12 cellular contexts compared by ENCODE assay signal in the genomic region with DNA sequence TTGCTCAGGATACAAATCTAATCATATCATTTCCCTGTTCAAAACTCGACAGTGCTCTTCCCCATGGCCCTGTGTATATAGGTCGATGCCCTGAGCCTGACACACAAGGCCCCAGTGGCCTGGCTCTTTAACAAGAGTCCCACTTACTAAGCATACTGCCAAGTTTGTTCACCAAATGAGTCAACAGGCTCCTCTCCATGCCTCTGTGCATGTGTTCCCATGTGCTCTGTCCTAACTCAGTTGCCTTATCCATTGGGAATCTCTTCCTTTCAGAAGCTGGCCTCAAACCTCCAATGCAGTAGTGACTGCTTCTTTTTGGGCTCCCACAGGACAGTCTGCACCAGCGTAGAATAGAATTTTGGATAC. TPM values are rescaled to one million over a fixed set of nuclear protein-coding genes. Genes with fewer than 3 reads are reported as not detected.
DNase-seq lines count a peak whose midpoint lies in the region; ATAC-seq, FAIRE-seq and TF ChIP-seq lines count a peak whose summit lies in the region.
"Had no signal": no experiment of that assay in that cellular context is flagged by ENCODE, and none has a peak within 500 bp of the region (broad histone marks: within the 10 kb centered on the region; RNA-seq: fewer than 3 reads in every experiment).

No MANE protein-coding gene starts in this region.

- POLR2A ChIA-PET in CD4-positive, alpha-beta T cell (lab: Charles Lee) = interaction anchor here (2.0 kb wide), 1 partner anchor 15 kb away, joined by 8 read pairs; no protein-coding TSS in a partner anchor
- POLR2A ChIA-PET in activated CD4-positive, alpha-beta memory T cell treated with anti-CD3 and anti-CD28 coated beads, Interleukin-2, amount 10 ng/mL, durations not matched to agents 7 days and 5 days (lab: Charles Lee) = interaction anchor here (0.7 to 3.7 kb wide), 4 partner anchors 10 to 103 kb away, joined by 3 to 16 read pairs (median 8); a partner anchor contains a TSS
- POLR2A ChIA-PET in HepG2 (lab: Yijun Ruan, JAX) = no interaction called here

- no peak overlapping the region for H2AFZ ChIP-seq in HepG2 (ENCODE audit: low read length)
- H2AFZ ChIP-seq: neural progenitor cell had no signal

- no peak for TF ChIP-seq EP300 in HepG2 (IDR thresholded peaks at IDR 0.05; ENCODE audit: low read depth in 2 of 2, low read length in 2 of 2)
- TF ChIP-seq EP300 in HepG2 (CRISPR knock-in tag; IDR thresholded peaks at IDR 0.05; ENCODE audit: borderline replicate concordance) = no peak

- H3K4me1 Mint-ChIP-seq in CD4-positive, alpha-beta T cell (ENCODE audit: low read depth) = peaks cover 17% of the 10 kb centered on the region
- H3K4me1 Mint-ChIP-seq in activated CD4-positive, alpha-beta memory T cell treated with anti-CD3 and anti-CD28 coated beads, Interleukin-2, amount 10 ng/mL, durations not matched to agents 7 days and 5 days = peaks cover 13% of the 10 kb centered on the region
- H3K4me1 Mint-ChIP-seq: neural progenitor cell had no signal

- H3K9me3 Mint-ChIP-seq in CD4-positive, alpha-beta T cell = no peaks in the 10 kb centered on the region
- H3K9me3 Mint-ChIP-seq in activated CD4-positive, alpha-beta memory T cell treated with anti-CD3 and anti-CD28 coated beads, Interleukin-2, amount 10 ng/mL, durations not matched to agents 7 days and 5 days = no peaks in the 10 kb centered on the region

- no peaks in the 10 kb centered on the region for H3K27me3 ChIP-seq in CD4-positive, alpha-beta T cell (ENCODE audit: control insufficient read depth, insufficient read depth, low read length)
- H3K27me3 ChIP-seq in HepG2 (ENCODE audit: control insufficient read depth in 1 of 2, insufficient read depth in 2 of 2, low read length in 2 of 2) = no peaks in the 10 kb centered on the region; a peak in 1 of 5 replicates
- H3K27me3 ChIP-seq: neural progenitor cell, uterus had no signal

- no peaks in the 10 kb centered on the region for H3K9me3 ChIP-seq in CD4-positive, alpha-beta T cell (ENCODE audit: control insufficient read depth, low read length)
- no peaks in the 10 kb centered on the region for H3K9me3 ChIP-seq in HepG2 (ENCODE audit: low read length)
- H3K9me3 ChIP-seq: uterus had no signal

- no peak overlapping the region for H3K9ac ChIP-seq in HepG2 (ENCODE audit: insufficient read depth, low read depth, low read length)
- H3K9ac ChIP-seq: neural progenitor cell had no signal

- no peak overlapping the region for H3K4me2 ChIP-seq in HepG2 (ENCODE audit: low read depth, low read length)
- H3K4me2 ChIP-seq: neural progenitor cell had no signal

- H3K36me3 Mint-ChIP-seq in CD4-positive, alpha-beta T cell (ENCODE audit: low read depth) = no peaks in the 10 kb centered on the region
- H3K36me3 Mint-ChIP-seq in activated CD4-positive, alpha-beta memory T cell treated with anti-CD3 and anti-CD28 coated beads, Interleukin-2, amount 10 ng/mL, durations not matched to agents 7 days and 5 days (ENCODE audit: low read depth) = no peaks in the 10 kb centered on the region
- H3K36me3 Mint-ChIP-seq: neural progenitor cell had no signal

- no peak for DNase-seq in CD4-positive, alpha-beta T cell
- no peak for DNase-seq in activated CD4-positive, alpha-beta memory T cell treated with anti-CD3 and anti-CD28 coated beads, Interleukin-2, amount 10 ng/mL, durations not matched to agents 7 days and 5 days
- DNase-seq in HepG2 (ENCODE audit: low spot score) (no peak), NCI-H128 (lab: John Stamatoyannopoulos, UW; ENCODE audit: unreplicated experiment) (no peak), NCI-H446 (lab: John Stamatoyannopoulos, UW) (no peak), NCI-H1092 (lab: John Stamatoyannopoulos, UW) (no peak), NAMALWA (ENCODE audit: low spot score) (no peak)
- DNase-seq: uterus had no signal

- TF ChIP-seq CTCF in CD4-positive, alpha-beta T cell (IDR thresholded peaks at IDR 0.05) = no peak
- no peak for TF ChIP-seq CTCF in HepG2 (CRISPR knock-in tag; IDR thresholded peaks at IDR 0.05)

- no peak for TF ChIP-seq POLR2A in HepG2 (IDR thresholded peaks at IDR 0.05; ENCODE audit: insufficient read depth in 1 of 2, low read depth in 2 of 2, low read length in 2 of 2)

- H3K4me1 ChIP-seq in HepG2 (ENCODE audit: insufficient read depth, low read length) = peaks cover 33% of the 10 kb centered on the region
- H3K4me1 ChIP-seq: neural progenitor cell, uterus had no signal

- H3K4me3 Mint-ChIP-seq in CD4-positive, alpha-beta T cell = no peak overlapping the region
- no peak overlapping the region for H3K4me3 Mint-ChIP-seq in activated CD4-positive, alpha-beta memory T cell treated with anti-CD3 and anti-CD28 coated beads, Interleukin-2, amount 10 ng/mL, durations not matched to agents 7 days and 5 days
- H3K4me3 Mint-ChIP-seq: neural progenitor cell had no signal

- no peaks in the 10 kb centered on the region for H4K20me1 ChIP-seq in HepG2 (ENCODE audit: insufficient read depth, low read length)

- H3K4me3 ChIP-seq in HepG2 (replicated peaks in 1 of 3; ENCODE audit: insufficient read depth in 1 of 3, low read depth in 2 of 3, low read length in 3 of 3) = no peak overlapping the region
- H3K4me3 ChIP-seq: neural progenitor cell, uterus had no signal

- no peaks in the 10 kb centered on the region for H3K79me2 ChIP-seq in HepG2 (ENCODE audit: insufficient read depth, low read length)

- H3K27ac Mint-ChIP-seq in CD4-positive, alpha-beta T cell = peak overlapping the region; percentile 58
- peak overlapping the region; percentile 73 for H3K27ac Mint-ChIP-seq in activated CD4-positive, alpha-beta memory T cell treated with anti-CD3 and anti-CD28 coated beads, Interleukin-2, amount 10 ng/mL, durations not matched to agents 7 days and 5 days
- H3K27ac Mint-ChIP-seq: neural progenitor cell had no signal

- no TSS peak for BruUV-seq in HepG2 (replicated peaks; lab: Mats Ljungman, UMichigan)

- no peaks in the 10 kb centered on the region for H3K27me3 Mint-ChIP-seq in CD4-positive, alpha-beta T cell
- no peaks in the 10 kb centered on the region for H3K27me3 Mint-ChIP-seq in activated CD4-positive, alpha-beta memory T cell treated with anti-CD3 and anti-CD28 coated beads, Interleukin-2, amount 10 ng/mL, durations not matched to agents 7 days and 5 days

- peak; percentile 25 for ATAC-seq in CD4-positive, alpha-beta T cell (ENCODE audit: poor library complexity)
- ATAC-seq in GM21447 (IDR thresholded peaks at IDR 0.05; ENCODE audit: unreplicated experiment) (peak; percentile 33), HepG2 (peak; percentile 55; the same call in 1 of the 3 replicates)

- intact Hi-C loops in CD4-positive, alpha-beta T cell (cut with DNase I, micrococcal nuclease) = no loop called here
- intact Hi-C loops in HepG2 (cut with micrococcal nuclease; ENCODE audit: unreplicated experiment) = no loop called here

- no peaks in the 10 kb centered on the region for H3K36me3 ChIP-seq in HepG2 (replicated peaks in 1 of 2; ENCODE audit: control insufficient read depth in 1 of 2, insufficient read depth in 2 of 2, low read length in 2 of 2)
- H3K36me3 ChIP-seq: neural progenitor cell, uterus had no signal

- in situ Hi-C loops in HepG2 (cut with HindIII; ENCODE audit: extremely low pct_ligation_motif_present, low pct_unique_long_range_greater_than_20kb) = no loop called here

- no peak for TF ChIP-seq RAD21 in HepG2 (CRISPR knock-in tag; IDR thresholded peaks at IDR 0.05)

- CTCF ChIA-PET in CD4-positive, alpha-beta T cell (lab: Charles Lee) = interaction anchor here (2.9 kb wide), 1 partner anchor 14 kb away, joined by 11 read pairs; no protein-coding TSS in a partner anchor
- CTCF ChIA-PET in activated CD4-positive, alpha-beta memory T cell treated with anti-CD3 and anti-CD28 coated beads, Interleukin-2, amount 10 ng/mL, durations not matched to agents 7 days and 5 days (lab: Charles Lee) = interaction anchor here (1.1 to 1.7 kb wide), 2 partner anchors 14 to 18 kb away, joined by 3 to 10 read pairs; a partner anchor contains a TSS
- CTCF ChIA-PET in HepG2 (lab: Yijun Ruan, JAX; ENCODE audit: low intra/inter-chr PET ratio, low total read pairs) = no interaction called here

- no peak overlapping the region for H3K27ac ChIP-seq in CD4-positive, alpha-beta T cell (ENCODE audit: low read depth, low read length)
- H3K27ac ChIP-seq in HepG2 (ENCODE audit: extremely low read length, insufficient read depth, low read length) = no peak overlapping the region
- H3K27ac ChIP-seq: neural progenitor cell, uterus had no signal

- FAIRE-seq in HepG2 (lab: Jason Lieb, UNC) = no peak
- FAIRE-seq: colon, G401.6 had no signal

- WGBS in HepG2 (ENCODE audit: low lambda C conversion rate) = 40% methylated on average over 2 of the region's 3 CpGs

RNA-seq across cellular contexts. Expression of a gene that starts 18.9 kb away (rescaled TPM):
- 10 to 100 TPM; 19.5 to 22.0 TPM for total RNA-seq in CD4-positive, alpha-beta T cell
- 10 to 100 TPM; 84.9 to 85.7 TPM for total RNA-seq in activated CD4-positive, alpha-beta memory T cell treated with anti-CD3 and anti-CD28 coated beads, Interleukin-2, amount 10 ng/mL, durations not matched to agents 7 days and 5 days
- 0.17 and 0.18 TPM in 2 replicates for total RNA-seq in HepG2 (2016; rRNA removed; fragmentation: Illumina TruSeq; extraction: Trizol)
- total RNA-seq in HepG2 (2016; cell fraction: cytosol; rRNA removed; fragmentation: Illumina TruSeq; extraction: Trizol; ENCODE audit: low read depth) = 0.18 and 0.20 TPM in 2 replicates
- 0.13 TPM in 1 of 2 replicates, not detected in the other for total RNA-seq in HepG2 (2016; cell fraction: insoluble cytoplasmic fraction; rRNA removed; fragmentation: Illumina TruSeq; extraction: Trizol)
- 0.10 and 0.15 TPM in 2 replicates for total RNA-seq in HepG2 (2016; cell fraction: membrane; rRNA removed; fragmentation: Illumina TruSeq; extraction: Trizol)
- total RNA-seq in HepG2 (2016; cell fraction: nucleus; rRNA removed; fragmentation: Illumina TruSeq; extraction: Trizol) = 0.22 and 0.37 TPM in 2 replicates
- polyA plus RNA-seq in HepG2 (2011; rRNA removed) = not detected in 2 replicates
- not detected in 2 replicates for polyA plus RNA-seq in HepG2 (2011; cell fraction: cytosol; rRNA removed)
- polyA plus RNA-seq in HepG2 (2011; cell fraction: nucleus; rRNA removed) = 0.07 TPM in 1 of 2 replicates, not detected in the other
- not detected in 2 replicates for polyA plus RNA-seq in HepG2 (2012)
- polyA plus RNA-seq in HepG2 (2016; cell fraction: cytosol; fragmentation: Illumina TruSeq; extraction: Trizol; ENCODE audit: low read depth) = 0.08 and 0.09 TPM in 2 replicates
- 0.32 TPM in 1 of 2 replicates, not detected in the other for polyA plus RNA-seq in HepG2 (2016; cell fraction: insoluble cytoplasmic fraction; fragmentation: Illumina TruSeq; extraction: Trizol; ENCODE audit: low read depth)
- polyA plus RNA-seq in HepG2 (2016; cell fraction: membrane; fragmentation: Illumina TruSeq; extraction: Trizol; ENCODE audit: low read depth) = 0.15 and 0.27 TPM in 2 replicates
- 0.28 and 0.29 TPM in 2 replicates for polyA plus RNA-seq in HepG2 (2016; cell fraction: nucleus; fragmentation: Illumina TruSeq; extraction: Trizol; ENCODE audit: insufficient read depth, low read depth)
- 0.30 TPM in 1 of 2 replicates, not detected in the other for polyA minus RNA-seq in HepG2 (2011; rRNA and poly(A)+ RNA removed; ENCODE audit: low replicate concordance)
- polyA minus RNA-seq in HepG2 (2011; cell fraction: cytosol; rRNA and poly(A)+ RNA removed) = not detected in 2 replicates
- polyA minus RNA-seq in HepG2 (2011; cell fraction: nucleus; rRNA and poly(A)+ RNA removed) = not detected in 2 replicates

RNA-seq across cellular contexts. Expression of a gene that starts 59.0 kb away (rescaled TPM):
- 1 to 10 TPM; 1.7 to 2.3 TPM for total RNA-seq in CD4-positive, alpha-beta T cell
- total RNA-seq in activated CD4-positive, alpha-beta memory T cell treated with anti-CD3 and anti-CD28 coated beads, Interleukin-2, amount 10 ng/mL, durations not matched to agents 7 days and 5 days = 1 to 10 TPM; 4.4 to 5.3 TPM
- total RNA-seq in HepG2 (2016; rRNA removed; fragmentation: Illumina TruSeq; extraction: Trizol) = 0.17 and 0.66 TPM in 2 replicates
- 0.35 and 0.51 TPM in 2 replicates for total RNA-seq in HepG2 (2016; cell fraction: cytosol; rRNA removed; fragmentation: Illumina TruSeq; extraction: Trizol; ENCODE audit: low read depth)
- 0.27 and 0.32 TPM in 2 replicates for total RNA-seq in HepG2 (2016; cell fraction: insoluble cytoplasmic fraction; rRNA removed; fragmentation: Illumina TruSeq; extraction: Trizol)
- 0.38 and 0.43 TPM in 2 replicates for total RNA-seq in HepG2 (2016; cell fraction: membrane; rRNA removed; fragmentation: Illumina TruSeq; extraction: Trizol)
- total RNA-seq in HepG2 (2016; cell fraction: nucleus; rRNA removed; fragmentation: Illumina TruSeq; extraction: Trizol) = 0.62 and 0.69 TPM in 2 replicates
- 0.38 and 0.44 TPM in 2 replicates for polyA plus RNA-seq in HepG2 (2011; rRNA removed)
- polyA plus RNA-seq in HepG2 (2011; cell fraction: cytosol; rRNA removed) = 0.09 and 0.12 TPM in 2 replicates
- 1.7 and 2.0 TPM in 2 replicates for polyA plus RNA-seq in HepG2 (2011; cell fraction: nucleus; rRNA removed)
- 0.27 and 0.55 TPM in 2 replicates for polyA plus RNA-seq in HepG2 (2012)
- 0.05 and 0.11 TPM in 2 replicates for polyA plus RNA-seq in HepG2 (2016; cell fraction: cytosol; fragmentation: Illumina TruSeq; extraction: Trizol; ENCODE audit: low read depth)
- 0.17 and 0.27 TPM in 2 replicates for polyA plus RNA-seq in HepG2 (2016; cell fraction: insoluble cytoplasmic fraction; fragmentation: Illumina TruSeq; extraction: Trizol; ENCODE audit: low read depth)
- 0.17 and 0.20 TPM in 2 replicates for polyA plus RNA-seq in HepG2 (2016; cell fraction: membrane; fragmentation: Illumina TruSeq; extraction: Trizol; ENCODE audit: low read depth)
- 1.8 and 2.4 TPM in 2 replicates for polyA plus RNA-seq in HepG2 (2016; cell fraction: nucleus; fragmentation: Illumina TruSeq; extraction: Trizol; ENCODE audit: insufficient read depth, low read depth)
- polyA minus RNA-seq in HepG2 (2011; rRNA and poly(A)+ RNA removed; ENCODE audit: low replicate concordance) = 0.48 and 0.96 TPM in 2 replicates
- polyA minus RNA-seq in HepG2 (2011; cell fraction: cytosol; rRNA and poly(A)+ RNA removed) = not detected in 2 replicates
- 0.77 and 1.1 TPM in 2 replicates for polyA minus RNA-seq in HepG2 (2011; cell fraction: nucleus; rRNA and poly(A)+ RNA removed)

Comparison
In these comparisons a context has a peak if more than half of its experiments do, and no peak if none do; other contexts are left out.
1. RNA of a gene that starts 18.9 kb away (total RNA-seq): 84.9 to 85.7 TPM in activated CD4-positive, alpha-beta memory T cell treated with anti-CD3 and anti-CD28 coated beads, Interleukin-2, amount 10 ng/mL, durations not matched to agents 7 days and 5 days and 19.5 to 22.0 TPM in CD4-positive, alpha-beta T cell; 0.10 to 0.37 TPM in HepG2; every median in the first group is over 10 times any median in the second.
2. Peak in every context shown above with its lines, with median percentiles within 50 percentile points of each other: ATAC-seq.